Comparison of ENCODE assay signal across 21 cellular contexts in genomic region chr1:87867631-87868030, GRCh38.
DNase-seq lines count a peak whose midpoint lies in the region; ATAC-seq and TF ChIP-seq lines count a peak whose summit lies in the region.
"Had no signal": no experiment of that assay in that cellular context is flagged by ENCODE, and none has a peak within 500 bp of the region (broad histone marks: within the 10 kb centered on the region; RNA-seq: fewer than 3 reads in every experiment).

No MANE protein-coding gene starts in this region.

- no peak overlapping the region for H3K4me3 ChIP-seq in epithelial cell of esophagus (ENCODE audit: low read length)
- H3K4me3 ChIP-seq: dorsolateral prefrontal cortex, ovary, right atrium auricular region, thoracic aorta, uterus had no signal

- ATAC-seq in GM19397 (IDR thresholded peaks at IDR 0.05; ENCODE audit: unreplicated experiment) = no peak
- ATAC-seq: stimulated activated naive CD8-positive, alpha-beta T cell treated with anti-CD3 and anti-CD28 coated beads, Interleukin-15, Interleukin-2, amounts not matched to agents 100 U/mL and 50 U/mL, for 24 hours had no signal

- TF ChIP-seq CTCF in epithelial cell of esophagus (IDR thresholded peaks at IDR 0.05; ENCODE audit: insufficient read depth, low read depth, low read length, missing control alignments) = no peak

- peak; percentile 29 for DNase-seq in DMS53 treated with DMSO at 0.1 percent for 48 hours (lab: John Stamatoyannopoulos, UW; ENCODE audit: unreplicated experiment)
- DNase-seq in M059J (ENCODE audit: low read depth) = peak; percentile 63
- DNase-seq in epithelial cell of esophagus (ENCODE audit: low read depth) = peak; percentile 76
- DNase-seq in renal cortical epithelial cell (ENCODE audit: low read depth) = peak; percentile 81
- DNase-seq in stimulated activated naive CD4-positive, alpha-beta T cell treated with Interleukin-2 at 50 U/mL for 16 hours (lab: John Stamatoyannopoulos, UW) = no peak
- no peak for DNase-seq in iPS-NIHi11 (ENCODE audit: low spot score)
- DNase-seq: activated naive CD4-positive, alpha-beta T cell treated with anti-CD3 and anti-CD28 coated beads, Interleukin-2, amount 50 U/mL, for 16 hours; CD4-positive, alpha-beta memory T cell; DMS 273 treated with DMSO at 0.1 percent for 48 hours; dorsolateral prefrontal cortex; NCI-H1417; NCI-H2081 treated with DMSO at 0.1 percent for 48 hours; OCI-M1; ovary; SHP77; stimulated activated naive CD8-positive, alpha-beta T cell treated with anti-CD3 and anti-CD28 coated beads, Interleukin-15, Interleukin-2, amounts not matched to agents 100 U/mL and 50 U/mL, for 24 hours; T1000; uterus had no signal

Comparison
In these comparisons a context has a peak if more than half of its experiments do, and no peak if none do; other contexts are left out.
1. DNase-seq: peak in DMS53 treated with DMSO at 0.1 percent for 48 hours (single experiment), M059J (single experiment), epithelial cell of esophagus (single experiment) and renal cortical epithelial cell (single experiment); none in stimulated activated naive CD4-positive, alpha-beta T cell treated with Interleukin-2 at 50 U/mL for 16 hours (single experiment) and iPS-NIHi11 (single experiment).